In the genomic region with DNA sequence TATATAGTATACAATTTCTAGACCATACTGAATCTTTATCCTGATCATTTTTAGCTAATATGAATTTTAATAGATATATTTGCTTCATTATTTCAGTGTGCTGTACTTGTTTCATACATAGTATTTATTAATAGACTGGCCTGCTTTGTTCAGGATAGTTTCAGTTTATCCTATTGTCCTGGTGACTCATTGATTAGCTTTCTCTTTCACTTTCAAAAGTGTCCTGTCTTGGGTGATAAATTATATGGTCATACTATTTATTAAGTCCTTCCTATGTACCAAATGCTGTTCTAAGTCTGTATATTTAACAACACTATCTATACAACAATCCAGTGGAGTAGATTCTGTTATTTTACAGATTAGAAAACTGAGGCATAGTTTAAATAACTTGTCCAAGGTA, we compare ENCODE assay signal across 12 cellular contexts.
A peak's percentile ranks its signal among the peaks of the same experiment; 100 is the strongest.
DNase-seq lines count a peak whose midpoint lies in the region; ATAC-seq lines count a peak whose summit lies in the region.
"Had no signal": no experiment of that assay in that cellular context is flagged by ENCODE, and none has a peak within 500 bp of the region (broad histone marks: within the 10 kb centered on the region; RNA-seq: fewer than 3 reads in every experiment).

No MANE protein-coding gene starts in this region.

- peaks cover 3% of the 10 kb centered on the region for H3K9me3 ChIP-seq in HAP-1

- DNase-seq in EH (ENCODE audit: low read depth), result peak; percentile 51
- peak; percentile 35 for DNase-seq in astrocyte of the hippocampus (ENCODE audit: low read depth, low spot score)
- peak; percentile 69 for DNase-seq in kidney glomerular epithelial cell (lab: John Stamatoyannopoulos, UW)
- no peak for DNase-seq in DMS79 (lab: John Stamatoyannopoulos, UW)
- DNase-seq in HAP-1 (ENCODE audit: low spot score in 2 of 2), result no peak
- DNase-seq in NCI-H187 (lab: John Stamatoyannopoulos, UW), result no peak
- DNase-seq in NCI-H526 (lab: John Stamatoyannopoulos, UW), result no peak
- DNase-seq: activated CD4-positive, alpha-beta T cell treated with anti-CD3 and anti-CD28 coated beads for 48 hours; cerebellar nuclear complex; NCI-H1092 treated with DMSO at 0.1 percent for 48 hours had no signal

- H3K4me1 ChIP-seq in HAP-1, result no peaks in the 10 kb centered on the region

- H3K27me3 ChIP-seq in HAP-1 (ENCODE audit: low read depth), result no peaks in the 10 kb centered on the region

- peak; percentile 59 for ATAC-seq in HG03135 (IDR thresholded peaks at IDR 0.05; ENCODE audit: unreplicated experiment)

- no peak overlapping the region for H3K4me3 ChIP-seq in HAP-1
- H3K4me3 ChIP-seq: thoracic aorta had no signal

- H3K36me3 ChIP-seq in HAP-1 (replicated peaks), result no peaks in the 10 kb centered on the region
- H3K36me3 ChIP-seq: thoracic aorta had no signal

- in situ Hi-C loops in HAP-1 (cut with MboI; ENCODE audit: low sequenced_read_pairs), result no loop called here

Comparison
In these comparisons a context has a peak if more than half of its experiments do, and no peak if none do; other contexts are left out.
1. DNase-seq: peak in EH (single experiment), astrocyte of the hippocampus (single experiment) and kidney glomerular epithelial cell (single experiment); none in DMS79 (single experiment), HAP-1 (0 of 2), NCI-H187 (0 of 2) and NCI-H526 (0 of 2).